ENCODE assay signal across 8 cellular contexts in genomic region chr12:69470189-69471094, GRCh38. TPM values are rescaled to one million over a fixed set of nuclear protein-coding genes. Genes with fewer than 3 reads are reported as not detected.
DNase-seq lines count a peak whose midpoint lies in the region; ATAC-seq and TF ChIP-seq lines count a peak whose summit lies in the region.

FRS2 (plus strand) TSS chr12:69470388; CDS start chr12:69569031, 98,643 bp downstream.

- H3K4me3 ChIP-seq in right lobe of liver, result peak within 1 kb of the TSS; percentile 82 to 96 (median 83)

- no peak for TF ChIP-seq CTCF in CD14-positive monocyte (IDR thresholded peaks at IDR 0.05)
- peak in 3 of 4 donors; percentile 31 to 48 (median 33) for TF ChIP-seq CTCF in right lobe of liver (IDR thresholded peaks at IDR 0.05)

- peaks cover 0 to 40% (median 12%) of the 10 kb centered on the region in 4 donors for H3K4me1 ChIP-seq in right lobe of liver

- peak within 1 kb of the TSS; percentile 94 to 98 (median 98) for H3K27ac Mint-ChIP-seq in CD14-positive monocyte

- H3K9me3 Mint-ChIP-seq in CD14-positive monocyte, result peaks cover 0 to 2% (median 0%) of the 10 kb centered on the region in 7 donors

- H3K4me3 Mint-ChIP-seq in CD14-positive monocyte, result peak within 1 kb of the TSS; percentile 97

- peaks cover 57% of the 10 kb centered on the region for H3K4me1 Mint-ChIP-seq in CD14-positive monocyte

- peak; percentile 76 for TF ChIP-seq POLR2A in right lobe of liver (IDR thresholded peaks at IDR 0.05)

- ATAC-seq in GM19351 (IDR thresholded peaks at IDR 0.05; ENCODE audit: unreplicated experiment) (peak; percentile 96), HG03521 (IDR thresholded peaks at IDR 0.05; ENCODE audit: unreplicated experiment) (peak; percentile 97), right lobe of liver (peak; percentile 96 to 99 (median 98))

- intact Hi-C loops in CD14-positive monocyte (cut with micrococcal nuclease) (no loop called here), right lobe of liver (cut with DNase I) (no loop called here)

- H3K27me3 ChIP-seq in right lobe of liver, result no peaks in the 10 kb centered on the region

- no peaks in the 10 kb centered on the region for H3K9me3 ChIP-seq in right lobe of liver

- H3K27ac ChIP-seq in right lobe of liver, result peak within 1 kb of the TSS; percentile 88 to 94 (median 92)

- WGBS in right lobe of liver (ENCODE audit: insufficient coverage, low coverage, low lambda C conversion rate, missing lambda C conversion rate), result 4% methylated on average over 14 of the region's 69 CpGs

- peaks cover 12% of the 10 kb centered on the region in 2 donors for H3K36me3 Mint-ChIP-seq in CD14-positive monocyte

- H3K36me3 ChIP-seq in right lobe of liver, result no peaks in the 10 kb centered on the region

- H3K27me3 Mint-ChIP-seq in CD14-positive monocyte (ENCODE audit: low read depth in 3 of 3), result no peaks in the 10 kb centered on the region

- peak; percentile 83 for DNase-seq in CD14-positive monocyte (ENCODE audit: low spot score)
- peak; percentile 90 for DNase-seq in NCI-H69 (lab: John Stamatoyannopoulos, UW)
- peak; percentile 67 to 82 for DNase-seq in activated CD4-positive, alpha-beta T cell treated with anti-CD3 and anti-CD28 coated beads, Interleukin-2, amount 50 U/mL, for 24 hours (ENCODE audit: low read depth in 1 of 2, low spot score in 1 of 2)
- DNase-seq in dermis microvascular lymphatic vessel endothelial cell (ENCODE audit: low read depth in 2 of 2), result peak; percentile 76 to 90
- DNase-seq in right lobe of liver, result peak; percentile 92 to 96 (median 94)
- peak; percentile 84 to 85 for DNase-seq in stimulated activated CD4-positive, alpha-beta T cell treated with anti-CD3 and anti-CD28 coated beads, Interleukin-4, amount 100 ng/mL, for 4 hours

RNA-seq across cellular contexts. Expression of gene FRS2, which starts in this region (rescaled TPM):
- 10 to 100 TPM in 1 of 2 donors, 1 to 10 TPM in 1; 6.8 to 13.6 TPM for polyA plus RNA-seq in CD14-positive monocyte
- total RNA-seq in dermis microvascular lymphatic vessel endothelial cell, result 16.2 and 16.6 TPM in 2 replicates
- 10 to 100 TPM; 13.8 to 27.8 (median 15.8) TPM for total RNA-seq in right lobe of liver

Comparison
In these comparisons a context has a peak if more than half of its experiments do, and no peak if none do; other contexts are left out.
1. Peak in every context shown above with its lines: DNase-seq, ATAC-seq, H3K4me3 ChIP-seq and H3K27ac ChIP-seq.